Comparison of ENCODE assay signal across 23 cellular contexts in genomic region chr3:156548041-156548687, GRCh38. TPM values are rescaled to one million over a fixed set of nuclear protein-coding genes. Genes with fewer than 3 reads are reported as not detected.
DNase-seq lines count a peak whose midpoint lies in the region; ATAC-seq, FAIRE-seq and TF ChIP-seq lines count a peak whose summit lies in the region.
"Had no signal": no experiment of that assay in that cellular context is flagged by ENCODE, and none has a peak within 500 bp of the region (broad histone marks: within the 10 kb centered on the region; RNA-seq: fewer than 3 reads in every experiment).

No MANE protein-coding gene starts in this region.

- FAIRE-seq in HepG2 (lab: Jason Lieb, UNC): no peak
- no peak for FAIRE-seq in pancreas (lab: Jason Lieb, UNC)
- FAIRE-seq in kidney (lab: Jason Lieb, UNC): no peak
- FAIRE-seq: A204.1, TTC549 had no signal

- H3K27ac ChIP-seq in HepG2 (ENCODE audit: extremely low read length, insufficient read depth, low read length): no peak overlapping the region
- no peak overlapping the region for H3K27ac ChIP-seq in right lobe of liver
- no peak overlapping the region for H3K27ac ChIP-seq in pancreas
- no peak overlapping the region for H3K27ac ChIP-seq in kidney (ENCODE audit: low read depth in 2 of 2, low read length in 2 of 2)
- H3K27ac ChIP-seq: lower lobe of right lung, thoracic aorta had no signal

- H4K20me1 ChIP-seq in HepG2 (ENCODE audit: insufficient read depth, low read length): peaks cover 20% of the 10 kb centered on the region; the same call in 1 of the 2 replicates

- TF ChIP-seq EP300 in HepG2 (IDR thresholded peaks at IDR 0.05; ENCODE audit: low read depth in 2 of 2, low read length in 2 of 2) (no peak), HepG2 (CRISPR knock-in tag; IDR thresholded peaks at IDR 0.05; ENCODE audit: borderline replicate concordance) (no peak)

- H3K9ac ChIP-seq in HepG2 (ENCODE audit: insufficient read depth, low read depth, low read length) (no peak overlapping the region), kidney (ENCODE audit: low read length in 2 of 2) (no peak overlapping the region)

- TF ChIP-seq POLR2A in HepG2 (IDR thresholded peaks at IDR 0.05; ENCODE audit: insufficient read depth in 1 of 2, low read depth in 2 of 2, low read length in 2 of 2) (0 out of 4 replicates have a peak, but pooled peaks of 1 of the 2 experiments have one; percentile 24), right lobe of liver (IDR thresholded peaks at IDR 0.05) (no peak)

- H3K4me1 ChIP-seq in HepG2 (ENCODE audit: insufficient read depth, low read length) (peaks cover 70% of the 10 kb centered on the region), right lobe of liver (peaks cover 0 to 13% (median 1%) of the 10 kb centered on the region in 4 donors), pancreas (peaks cover 24 to 56% (median 55%) of the 10 kb centered on the region in 3 donors), kidney (ENCODE audit: control insufficient read depth in 1 of 2, insufficient read depth in 1 of 2, low read depth in 1 of 2, low read length in 2 of 2) (no peaks in the 10 kb centered on the region)

- H3K9me3 ChIP-seq in HepG2 (ENCODE audit: low read length): no peaks in the 10 kb centered on the region
- H3K9me3 ChIP-seq in right lobe of liver: no peaks in the 10 kb centered on the region
- H3K9me3 ChIP-seq in pancreas: no peaks in the 10 kb centered on the region
- no peaks in the 10 kb centered on the region for H3K9me3 ChIP-seq in kidney (ENCODE audit: control insufficient read depth in 1 of 2, low read length in 2 of 2)
- H3K9me3 ChIP-seq: lower lobe of right lung, thoracic aorta had no signal

- H2AFZ ChIP-seq in HepG2 (ENCODE audit: low read length): no peak overlapping the region

- CTCF ChIA-PET in HepG2 (lab: Yijun Ruan, JAX; ENCODE audit: low intra/inter-chr PET ratio, low total read pairs): no interaction called here

- POLR2A ChIA-PET in HepG2 (lab: Yijun Ruan, JAX): interaction anchor here (1.0 kb wide), 1 partner anchor 589 kb away, joined by 3 read pairs; no protein-coding TSS in a partner anchor

- peaks cover 80% of the 10 kb centered on the region for H3K79me2 ChIP-seq in HepG2 (ENCODE audit: insufficient read depth, low read length)

- H3K27me3 ChIP-seq in HepG2 (ENCODE audit: control insufficient read depth in 1 of 2, insufficient read depth in 2 of 2, low read length in 2 of 2): no peaks in the 10 kb centered on the region; a peak in 1 of 5 replicates
- no peaks in the 10 kb centered on the region for H3K27me3 ChIP-seq in right lobe of liver
- H3K27me3 ChIP-seq in pancreas: no peaks in the 10 kb centered on the region

- 86% methylated on average over 3 of the region's 4 CpGs for WGBS in HepG2 (ENCODE audit: low lambda C conversion rate)
- 72% methylated on average over 4 of the region's 4 CpGs for WGBS in right lobe of liver (ENCODE audit: insufficient coverage, low coverage, low lambda C conversion rate, missing lambda C conversion rate)
- 19 to 24% methylated on average over 4 of the region's 4 CpGs for WGBS in pancreas, 2 donors

- TF ChIP-seq RAD21 in HepG2 (CRISPR knock-in tag; IDR thresholded peaks at IDR 0.05): no peak

- ATAC-seq in HepG2 (peak; percentile 75), right lobe of liver (no peak), Right ventricle myocardium superior (ENCODE audit: poor library complexity) (peak; percentile 62), pancreas (peak in 3 of 4 donors; percentile 15 to 25 (median 22)), HG03135 (IDR thresholded peaks at IDR 0.05; ENCODE audit: unreplicated experiment) (no peak), esophagus mucosa (no peak)
- ATAC-seq: lower lobe of right lung, natural killer cell, PC-3 had no signal

- H3K4me3 ChIP-seq in HepG2 (replicated peaks in 1 of 3; ENCODE audit: insufficient read depth in 1 of 3, low read depth in 2 of 3, low read length in 3 of 3) (no peak overlapping the region), right lobe of liver (no peak overlapping the region), pancreas (no peak overlapping the region), kidney (ENCODE audit: low read length in 2 of 2) (no peak overlapping the region)
- H3K4me3 ChIP-seq: lower lobe of right lung, thoracic aorta had no signal

- BruUV-seq in HepG2 (replicated peaks; lab: Mats Ljungman, UMichigan): no TSS peak

- DNase-seq in HepG2 (ENCODE audit: low spot score): no peak
- DNase-seq in right lobe of liver: no peak
- no peak for DNase-seq in Right ventricle myocardium superior
- no peak for DNase-seq in pancreas
- no peak for DNase-seq in iPS-NIHi7 (ENCODE audit: extremely low spot score)
- no peak for DNase-seq in kidney
- DNase-seq: activated CD4-positive, alpha-beta T cell treated with anti-CD3 and anti-CD28 coated beads, Interleukin-2, amount 50 U/mL, for 1 hour; activated T-cell treated with anti-CD3 and anti-CD28 coated beads, Interleukin-2, amount 50 U/mL, for 1 hour; CD4-positive, alpha-beta T cell; DND-41; foreskin fibroblast; lower lobe of right lung; natural killer cell; NCI-H1048; NCI-H2081 treated with DMSO at 0.1 percent for 48 hours; NCI-H526; PC-3; retina had no signal

- in situ Hi-C loops in HepG2 (cut with HindIII; ENCODE audit: extremely low pct_ligation_motif_present, low pct_unique_long_range_greater_than_20kb): loop anchor here (10.0 kb wide), 1 partner anchor 587 kb away; no protein-coding TSS in a partner anchor

- intact Hi-C loops in HepG2 (cut with micrococcal nuclease; ENCODE audit: unreplicated experiment) (loop anchor here (2.0 kb wide), 1 partner anchor 13 kb away; no protein-coding TSS in a partner anchor), right lobe of liver (cut with DNase I) (no loop called here), Right ventricle myocardium superior (cut with DNase I) (loop anchor here (5.0 kb wide), 1 partner anchor 124 kb away; the partner anchor contains the start of gene TIPARP), pancreas (cut with DNase I) (no loop called here), kidney (cut with DNase I) (no loop called here)

- no peak overlapping the region for H3K4me2 ChIP-seq in HepG2 (ENCODE audit: low read depth, low read length)

- peaks cover 14 to 82% of the 10 kb centered on the region in 2 experiments for H3K36me3 ChIP-seq in HepG2 (replicated peaks in 1 of 2; ENCODE audit: control insufficient read depth in 1 of 2, insufficient read depth in 2 of 2, low read length in 2 of 2)
- H3K36me3 ChIP-seq in right lobe of liver: peaks cover 0 to 74% (median 17%) of the 10 kb centered on the region in 4 donors
- H3K36me3 ChIP-seq in pancreas: peaks cover 0 to 45% (median 10%) of the 10 kb centered on the region in 3 donors
- H3K36me3 ChIP-seq in kidney (ENCODE audit: control insufficient read depth in 1 of 2, insufficient read depth in 2 of 2, low read length in 2 of 2): peaks cover 27 to 29% of the 10 kb centered on the region in 2 donors

- TF ChIP-seq CTCF in HepG2 (CRISPR knock-in tag; IDR thresholded peaks at IDR 0.05): no peak
- no peak for TF ChIP-seq CTCF in right lobe of liver (IDR thresholded peaks at IDR 0.05)
- TF ChIP-seq CTCF in pancreas (IDR thresholded peaks at IDR 0.05): no peak
- no peak for TF ChIP-seq CTCF in kidney (IDR thresholded peaks at IDR 0.05; ENCODE audit: borderline replicate concordance, extremely low read depth, insufficient read depth)

RNA-seq across cellular contexts. Expression of gene SSR3, which starts 6.8 kb away (rescaled TPM):
- total RNA-seq in HepG2 (2016; rRNA removed; fragmentation: Illumina TruSeq; extraction: Trizol) (268 and 325 TPM in 2 replicates), right lobe of liver (100 to 1,000 TPM in 5 of 6 experiments, 10 to 100 TPM in 1; 73.6 to 168 (median 118) TPM), Right ventricle myocardium superior (192 TPM), pancreas (100 to 1,000 TPM; 144 to 251 (median 193) TPM), esophagus mucosa (75.9 TPM), kidney (132 TPM)
- 126 and 142 TPM in 2 replicates for total RNA-seq in HepG2 (2016; cell fraction: cytosol; rRNA removed; fragmentation: Illumina TruSeq; extraction: Trizol; ENCODE audit: low read depth)
- 268 and 325 TPM in 2 replicates for total RNA-seq in HepG2 (2016; cell fraction: insoluble cytoplasmic fraction; rRNA removed; fragmentation: Illumina TruSeq; extraction: Trizol)
- total RNA-seq in HepG2 (2016; cell fraction: membrane; rRNA removed; fragmentation: Illumina TruSeq; extraction: Trizol): 216 and 243 TPM in 2 replicates
- total RNA-seq in HepG2 (2016; cell fraction: nucleus; rRNA removed; fragmentation: Illumina TruSeq; extraction: Trizol): 248 and 272 TPM in 2 replicates
- polyA plus RNA-seq in HepG2 (2011; rRNA removed) (202 and 229 TPM in 2 replicates), pancreas (10 to 100 TPM; 91.5 to 96.9 TPM), kidney (ENCODE audit: insufficient read depth, low read depth, low replicate concordance) (150 TPM)
- polyA plus RNA-seq in HepG2 (2011; cell fraction: cytosol; rRNA removed): 132 and 137 TPM in 2 replicates
- 32.0 and 34.3 TPM in 2 replicates for polyA plus RNA-seq in HepG2 (2011; cell fraction: nucleus; rRNA removed)
- 207 and 230 TPM in 2 replicates for polyA plus RNA-seq in HepG2 (2012)
- 127 and 140 TPM in 2 replicates for polyA plus RNA-seq in HepG2 (2016; cell fraction: cytosol; fragmentation: Illumina TruSeq; extraction: Trizol; ENCODE audit: low read depth)
- polyA plus RNA-seq in HepG2 (2016; cell fraction: insoluble cytoplasmic fraction; fragmentation: Illumina TruSeq; extraction: Trizol; ENCODE audit: low read depth): 171 and 180 TPM in 2 replicates
- polyA plus RNA-seq in HepG2 (2016; cell fraction: membrane; fragmentation: Illumina TruSeq; extraction: Trizol; ENCODE audit: low read depth): 172 and 176 TPM in 2 replicates
- 261 and 267 TPM in 2 replicates for polyA plus RNA-seq in HepG2 (2016; cell fraction: nucleus; fragmentation: Illumina TruSeq; extraction: Trizol; ENCODE audit: insufficient read depth, low read depth)
- polyA minus RNA-seq in HepG2 (2011; rRNA and poly(A)+ RNA removed; ENCODE audit: low replicate concordance): 489 and 620 TPM in 2 replicates
- 126 and 129 TPM in 2 replicates for polyA minus RNA-seq in HepG2 (2011; cell fraction: cytosol; rRNA and poly(A)+ RNA removed)
- polyA minus RNA-seq in HepG2 (2011; cell fraction: nucleus; rRNA and poly(A)+ RNA removed): 155 and 165 TPM in 2 replicates

Comparison
In these comparisons a context has a peak if more than half of its experiments do, and no peak if none do; other contexts are left out.
1. ATAC-seq: peak in HepG2 (single experiment), Right ventricle myocardium superior (single experiment) and pancreas (3 of 4); none in right lobe of liver (0 of 4), HG03135 (single experiment) and esophagus mucosa (single experiment).
2. intact Hi-C loops: an anchor here in HepG2 (2.0 kb wide) and Right ventricle myocardium superior (5.0 kb wide); none called in right lobe of liver, pancreas and kidney.